33 cellular contexts compared by ENCODE assay signal in the genomic region with DNA sequence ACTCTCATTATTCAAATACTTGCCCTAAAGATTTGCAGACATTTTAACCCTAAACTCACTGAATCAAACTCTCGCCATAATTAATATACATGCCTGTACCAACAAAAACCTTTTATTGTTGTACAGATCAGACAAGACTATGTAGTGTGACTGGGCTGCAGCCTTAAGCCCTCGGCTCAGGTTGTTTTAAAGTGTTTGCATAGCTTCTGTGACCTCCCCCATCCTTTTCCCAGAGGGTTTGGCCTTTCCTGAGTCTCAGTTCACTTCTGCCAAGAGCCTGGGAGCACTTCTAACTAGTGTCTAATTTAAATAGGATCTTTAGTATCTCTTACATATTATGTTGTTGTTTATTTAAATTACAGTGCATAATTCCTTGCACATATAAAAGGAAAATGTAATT.
"Had no signal": no experiment of that assay in that cellular context is flagged by ENCODE, and none has a peak within 500 bp of the region (broad histone marks: within the 10 kb centered on the region; RNA-seq: fewer than 3 reads in every experiment).

No MANE protein-coding gene starts in this region.

- H3K27me3 Mint-ChIP-seq: activated B cell treated with CpG ODN at 0.5 μM for 24 hours; activated CD4-positive, alpha-beta memory T cell treated with anti-CD3 and anti-CD28 coated beads, Interleukin-2, amount 10 ng/mL, durations not matched to agents 7 days and 5 days; activated CD8-positive, alpha-beta memory T cell treated with anti-CD3 and anti-CD28 coated beads, Interleukin-2, amount 10 ng/mL, durations not matched to agents 7 days and 5 days; activated naive CD8-positive, alpha-beta T cell treated with anti-CD3 and anti-CD28 coated beads, Interleukin-2, amount 10 ng/mL, durations not matched to agents 7 days and 5 days had no signal

- H3K27ac Mint-ChIP-seq: activated B cell treated with CpG ODN at 0.5 μM for 24 hours; activated CD4-positive, alpha-beta memory T cell treated with anti-CD3 and anti-CD28 coated beads, Interleukin-2, amount 10 ng/mL, durations not matched to agents 7 days and 5 days; activated CD8-positive, alpha-beta memory T cell treated with anti-CD3 and anti-CD28 coated beads, Interleukin-2, amount 10 ng/mL, durations not matched to agents 7 days and 5 days; activated naive CD8-positive, alpha-beta T cell treated with anti-CD3 and anti-CD28 coated beads, Interleukin-2, amount 10 ng/mL, durations not matched to agents 7 days and 5 days; T-helper 1 cell treated with Interleukin-12 subunit alpha and Interleukin-12 subunit beta and Interleukin-4 antibody, amounts not matched to agents 30 μg/mL and 1 μg/mL, for 36 hours; T-helper 2 cell treated with Interferon-gamma antibody and Interleukin-4, amounts not matched to agents 5 μg/mL and 100 μg/mL, for 36 hours had no signal

- H3K36me3 ChIP-seq: adrenal gland, breast epithelium, Peyer's patch, SJSA1 had no signal

- H3K4me3 ChIP-seq: adrenal gland, body of pancreas, breast epithelium, Peyer's patch, SJSA1 had no signal

- H3K4me3 Mint-ChIP-seq: activated B cell treated with CpG ODN at 0.5 μM for 24 hours; activated CD4-positive, alpha-beta memory T cell treated with anti-CD3 and anti-CD28 coated beads, Interleukin-2, amount 10 ng/mL, durations not matched to agents 7 days and 5 days; activated CD8-positive, alpha-beta memory T cell treated with anti-CD3 and anti-CD28 coated beads, Interleukin-2, amount 10 ng/mL, durations not matched to agents 7 days and 5 days; activated naive CD8-positive, alpha-beta T cell treated with anti-CD3 and anti-CD28 coated beads, Interleukin-2, amount 10 ng/mL, durations not matched to agents 7 days and 5 days; T-helper 1 cell treated with Interleukin-12 subunit alpha and Interleukin-12 subunit beta and Interleukin-4 antibody, amounts not matched to agents 30 μg/mL and 1 μg/mL, for 36 hours; T-helper 2 cell treated with Interferon-gamma antibody and Interleukin-4, amounts not matched to agents 5 μg/mL and 100 μg/mL, for 36 hours had no signal

- H3K9me3 Mint-ChIP-seq: activated CD4-positive, alpha-beta memory T cell treated with anti-CD3 and anti-CD28 coated beads, Interleukin-2, amount 10 ng/mL, durations not matched to agents 7 days and 5 days; T-helper 1 cell treated with Interleukin-12 subunit alpha and Interleukin-12 subunit beta and Interleukin-4 antibody, amounts not matched to agents 30 μg/mL and 1 μg/mL, for 36 hours had no signal

- H3K27me3 ChIP-seq: adrenal gland, body of pancreas, breast epithelium, Peyer's patch had no signal

- ATAC-seq: activated CD8-positive, alpha-beta memory T cell treated with anti-CD3 and anti-CD28 coated beads, Interleukin-2, amount 10 ng/mL, durations not matched to agents 7 days and 5 days; body of pancreas; PC-3 had no signal

- H3K4me1 Mint-ChIP-seq: activated B cell treated with CpG ODN at 0.5 μM for 24 hours; activated CD4-positive, alpha-beta memory T cell treated with anti-CD3 and anti-CD28 coated beads, Interleukin-2, amount 10 ng/mL, durations not matched to agents 7 days and 5 days; activated CD8-positive, alpha-beta memory T cell treated with anti-CD3 and anti-CD28 coated beads, Interleukin-2, amount 10 ng/mL, durations not matched to agents 7 days and 5 days; activated naive CD8-positive, alpha-beta T cell treated with anti-CD3 and anti-CD28 coated beads, Interleukin-2, amount 10 ng/mL, durations not matched to agents 7 days and 5 days had no signal

- DNase-seq: activated B cell treated with CpG ODN at 0.5 μM for 24 hours; activated CD4-positive, alpha-beta memory T cell treated with anti-CD3 and anti-CD28 coated beads, Interleukin-2, amount 10 ng/mL, durations not matched to agents 7 days and 5 days; activated CD4-positive, alpha-beta T cell treated with anti-CD3 and anti-CD28 coated beads for 4 hours; activated CD4-positive, alpha-beta T cell treated with anti-CD3 and anti-CD28 coated beads, Interleukin-2, amount 50 U/mL, for 1 hour; activated CD4-positive, CD25-positive, alpha-beta regulatory T cell treated with anti-CD3 and anti-CD28 coated beads, Interleukin-2, amount 50 U/mL, for 72 hours; activated CD8-positive, alpha-beta memory T cell treated with anti-CD3 and anti-CD28 coated beads for 24 hours; activated CD8-positive, alpha-beta memory T cell treated with anti-CD3 and anti-CD28 coated beads, Interleukin-2, amount 10 ng/mL, durations not matched to agents 7 days and 5 days; activated CD8-positive, alpha-beta memory T cell treated with anti-CD3 and anti-CD28 coated beads, Interleukin-2, amount 50 U/mL, for 48 hours; activated effector memory CD4-positive, alpha-beta T cell treated with anti-CD3 and anti-CD28 coated beads, Interleukin-2, amount 50 U/mL, for 16 hours; activated naive CD4-positive, alpha-beta T cell; activated naive CD4-positive, alpha-beta T cell treated with anti-CD3 and anti-CD28 coated beads, Interleukin-2, amount 50 U/mL, for 16 hours; activated naive CD8-positive, alpha-beta T cell treated with anti-CD3 and anti-CD28 coated beads, Interleukin-2, amount 10 ng/mL, durations not matched to agents 7 days and 5 days; activated T-cell treated with anti-CD3 and anti-CD28 coated beads, Interleukin-2, amount 50 U/mL, for 48 hours; adrenal gland; body of pancreas; NCI-H1092 treated with DMSO at 0.1 percent for 48 hours; NCI-H1417; NCI-H146; NCI-H187; NCI-H2029 treated with DMSO at 0.1 percent for 48 hours; NCI-H2107; NCI-H226; NCI-H446 treated with DMSO at 0.1 percent for 48 hours; NCI-H748 treated with DMSO at 0.1 percent for 48 hours; PC-3; Peyer's patch; RPMI8226; SHP77 treated with DMSO at 0.1 percent for 48 hours; SK-N-SH had no signal

- H3K36me3 Mint-ChIP-seq: activated CD8-positive, alpha-beta memory T cell treated with anti-CD3 and anti-CD28 coated beads, Interleukin-2, amount 10 ng/mL, durations not matched to agents 7 days and 5 days; activated naive CD8-positive, alpha-beta T cell treated with anti-CD3 and anti-CD28 coated beads, Interleukin-2, amount 10 ng/mL, durations not matched to agents 7 days and 5 days had no signal
